In the genomic region with DNA sequence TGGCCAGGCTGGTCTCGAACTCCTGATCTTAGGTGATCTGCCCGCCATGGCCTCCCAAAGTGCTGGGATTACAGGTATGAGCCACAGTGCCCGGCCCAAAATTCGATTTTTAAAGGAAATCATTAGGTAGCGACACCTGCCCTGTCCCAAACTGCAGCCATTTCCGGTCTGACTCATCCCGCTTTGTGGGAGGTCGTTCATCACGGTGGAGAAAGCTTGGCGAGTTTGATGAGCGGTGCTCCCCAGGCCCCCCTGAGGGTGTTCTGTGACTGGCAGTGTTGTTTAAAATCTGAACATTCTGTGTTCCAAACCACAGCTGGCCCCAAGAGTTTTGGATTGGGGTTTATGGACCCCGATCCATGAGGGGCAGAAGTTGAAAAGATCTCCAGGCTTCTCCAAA, we compare ENCODE assay signal across 23 cellular contexts. TPM values are rescaled to one million over a fixed set of nuclear protein-coding genes. Genes with fewer than 3 reads are reported as not detected.
DNase-seq lines count a peak whose midpoint lies in the region; ATAC-seq and TF ChIP-seq lines count a peak whose summit lies in the region.
"Had no signal": no experiment of that assay in that cellular context is flagged by ENCODE, and none has a peak within 500 bp of the region (broad histone marks: within the 10 kb centered on the region; RNA-seq: fewer than 3 reads in every experiment).

No MANE protein-coding gene starts in this region.

- no peaks in the 10 kb centered on the region for H3K36me3 ChIP-seq in breast epithelium
- H3K36me3 ChIP-seq in mammary epithelial cell (ENCODE audit: insufficient read depth, low read length) = no peaks in the 10 kb centered on the region
- H3K36me3 ChIP-seq: BE2C had no signal

- DNase-seq in MCF 10A (ENCODE audit: unreplicated experiment) (peak; percentile 40), breast epithelium (ENCODE audit: low spot score in 2 of 2) (no peak), T-helper 17 cell (no peak), glomerular visceral epithelial cell (ENCODE audit: extremely low spot score) (peak; percentile 16), WTC11 (ENCODE audit: low spot score) (no peak), mammary epithelial cell (no peak)
- DNase-seq: BE2C; CD4-positive, CD25-positive, alpha-beta regulatory T cell; H9; KBM-7; MV-4-11; NCI-H1417; NCI-H187; NCI-H2107; NCI-H2227 treated with DMSO at 0.1 percent for 48 hours; NCI-H524; NCI-H82; SIG-M5; T-helper 1 cell had no signal

- H3K9ac ChIP-seq in mammary epithelial cell (ENCODE audit: insufficient read depth, low read length) = no peak overlapping the region

- TF ChIP-seq CTCF in MCF 10A (IDR thresholded peaks at IDR 0.05; ENCODE audit: unreplicated experiment) = no peak
- TF ChIP-seq CTCF in breast epithelium (IDR thresholded peaks at IDR 0.05) = no peak
- no peak for TF ChIP-seq CTCF in WTC11 (IDR thresholded peaks at IDR 0.05)
- no peak for TF ChIP-seq CTCF in mammary epithelial cell (conservative IDR thresholded peaks at IDR 0.05 in 1 of 2, IDR thresholded peaks at IDR 0.05 in 1 of 2; ENCODE audit: extremely low read depth in 1 of 2, insufficient read depth in 1 of 2, low read depth in 1 of 2, low read length in 2 of 2)

- no peak overlapping the region for H2AFZ ChIP-seq in mammary epithelial cell (ENCODE audit: low read depth, low read length)

- H3K27ac ChIP-seq in breast epithelium (peak overlapping the region in 1 of 2 donors; percentile 68), mammary epithelial cell (ENCODE audit: insufficient read depth, low read depth, low read length) (no peak overlapping the region)
- H3K27ac ChIP-seq: 22Rv1, RWPE1 had no signal

- H3K27me3 ChIP-seq in breast epithelium (no peaks in the 10 kb centered on the region), mammary epithelial cell (ENCODE audit: insufficient read depth, low read length) (no peaks in the 10 kb centered on the region)
- H3K27me3 ChIP-seq: BE2C had no signal

- dilution Hi-C loops in mammary epithelial cell (cut with HindIII; ENCODE audit: low sequenced_read_pairs) = no loop called here

- H4K20me1 ChIP-seq in mammary epithelial cell (ENCODE audit: insufficient read depth, low read length) = no peaks in the 10 kb centered on the region

- peaks cover 10% of the 10 kb centered on the region for H3K4me1 Mint-ChIP-seq in MCF 10A (ENCODE audit: insufficient read depth, unreplicated experiment)
- peaks cover 3% of the 10 kb centered on the region for H3K4me1 Mint-ChIP-seq in T-helper 17 cell
- H3K4me1 Mint-ChIP-seq in WTC11 = peaks cover 3% of the 10 kb centered on the region; the same call in 1 of the 2 replicates

- no peak for ATAC-seq in T-helper 17 cell
- no peak for ATAC-seq in HG02759 (IDR thresholded peaks at IDR 0.05; ENCODE audit: unreplicated experiment)
- ATAC-seq in GM21515 (IDR thresholded peaks at IDR 0.05; ENCODE audit: unreplicated experiment) = no peak
- no peak for ATAC-seq in WTC11

- 80% methylated on average over 11 of the region's 12 CpGs for WGBS in mammary epithelial cell (ENCODE audit: low coverage, missing lambda C conversion rate)

- no peaks in the 10 kb centered on the region for H3K36me3 Mint-ChIP-seq in MCF 10A (ENCODE audit: insufficient read depth, unreplicated experiment)
- no peaks in the 10 kb centered on the region for H3K36me3 Mint-ChIP-seq in T-helper 17 cell (ENCODE audit: low read depth)
- no peaks in the 10 kb centered on the region for H3K36me3 Mint-ChIP-seq in WTC11
- H3K36me3 Mint-ChIP-seq: CD4-positive, CD25-positive, alpha-beta regulatory T cell had no signal

- in situ Hi-C loops in mammary epithelial cell (cut with MboI; ENCODE audit: low sequenced_read_pairs in 2 of 2) = loop anchor here in 1 of 2 donors (10.0 kb wide), 1 partner anchor 338 kb away; a partner anchor contains a TSS

- H3K9me3 ChIP-seq in breast epithelium = no peaks in the 10 kb centered on the region
- no peaks in the 10 kb centered on the region for H3K9me3 ChIP-seq in T-helper 17 cell (ENCODE audit: control insufficient read depth, low read length, poor library complexity, severe bottlenecking)
- H3K9me3 ChIP-seq in mammary epithelial cell (replicated peaks; ENCODE audit: insufficient read depth, low read length) = no peaks in the 10 kb centered on the region
- H3K9me3 ChIP-seq: BE2C had no signal

- no peak overlapping the region for H3K4me2 ChIP-seq in mammary epithelial cell (ENCODE audit: insufficient read depth, low read depth, low read length)

- intact Hi-C loops in MCF 10A (cut with micrococcal nuclease) (loop anchor here (5.0 kb wide), 2 partner anchors 445 to 570 kb away; no protein-coding TSS in a partner anchor), breast epithelium (cut with DNase I; ENCODE audit: low total_unique reads) (no loop called here), mammary epithelial cell (cut with micrococcal nuclease) (loop anchor here (5.0 to 10.0 kb wide), 3 partner anchors 455 to 1038 kb away; no protein-coding TSS in a partner anchor)

- CTCF ChIA-PET in MCF 10A (lab: Yijun Ruan, JAX) (interaction anchor here (0.5 to 26.2 kb wide), 11 partner anchors 8 to 639 kb away, joined by 3 to 541 read pairs (median 4); no protein-coding TSS in a partner anchor), WTC11 (lab: Charles Lee) (interaction anchor here (1.0 to 2.0 kb wide), 4 partner anchors 13 to 396 kb away, joined by 3 to 7 read pairs (median 5); no protein-coding TSS in a partner anchor), mammary epithelial cell (lab: Charles Lee; ENCODE audit: low non-redundant PET) (no interaction called here)

- TF ChIP-seq POLR2A in breast epithelium (IDR thresholded peaks at IDR 0.05) = no peak

- H3K27me3 Mint-ChIP-seq in MCF 10A (ENCODE audit: insufficient read depth, unreplicated experiment) (no peaks in the 10 kb centered on the region), T-helper 17 cell (peaks cover 57% of the 10 kb centered on the region), WTC11 (ENCODE audit: low read depth) (peaks cover 22% of the 10 kb centered on the region)
- H3K27me3 Mint-ChIP-seq: CD4-positive, CD25-positive, alpha-beta regulatory T cell had no signal

- no peak overlapping the region for H3K4me3 ChIP-seq in breast epithelium
- H3K4me3 ChIP-seq in mammary epithelial cell (replicated peaks in 1 of 3; ENCODE audit: insufficient read depth in 1 of 3, low read depth in 2 of 3, low read length in 3 of 3) = no peak overlapping the region

- H3K4me3 Mint-ChIP-seq in MCF 10A (ENCODE audit: unreplicated experiment) (no peak overlapping the region), T-helper 17 cell (no peak overlapping the region), WTC11 (no peak overlapping the region)
- H3K4me3 Mint-ChIP-seq: CD4-positive, CD25-positive, alpha-beta regulatory T cell; H9 had no signal

- H3K9me3 Mint-ChIP-seq in MCF 10A (ENCODE audit: unreplicated experiment) (no peaks in the 10 kb centered on the region), WTC11 (no peaks in the 10 kb centered on the region)
- H3K9me3 Mint-ChIP-seq: CD4-positive, CD25-positive, alpha-beta regulatory T cell; H9 had no signal

- H3K4me1 ChIP-seq in breast epithelium (peaks cover 0 to 4% of the 10 kb centered on the region in 2 donors), mammary epithelial cell (ENCODE audit: insufficient read depth, low read length) (no peaks in the 10 kb centered on the region)
- H3K4me1 ChIP-seq: BE2C had no signal

- POLR2A ChIA-PET in MCF 10A (lab: Yijun Ruan, JAX) = interaction anchor here (0.6 kb wide), 1 partner anchor 856 kb away, joined by 4 read pairs; no protein-coding TSS in a partner anchor
- POLR2A ChIA-PET in WTC11 (lab: Charles Lee) = no interaction called here

- BruUV-seq in MCF 10A (replicated peaks; lab: Mats Ljungman, UMichigan) (no TSS peak), mammary epithelial cell (replicated peaks; lab: Mats Ljungman, UMichigan) (no TSS peak)

- H3K27ac Mint-ChIP-seq in MCF 10A (ENCODE audit: low read depth, unreplicated experiment) (no peak overlapping the region), T-helper 17 cell (peak overlapping the region; percentile 37), WTC11 (no peak overlapping the region)
- H3K27ac Mint-ChIP-seq: CD4-positive, CD25-positive, alpha-beta regulatory T cell had no signal

- no peaks in the 10 kb centered on the region for H3K79me2 ChIP-seq in mammary epithelial cell (ENCODE audit: insufficient read depth, low read length)

TF ChIP-seq in WTC11, 78 proteins besides CTCF, POLR2A, EP300 and RAD21:
- TF ChIP-seq NFATC4 (CRISPR knock-in tag; IDR thresholded peaks at IDR 0.05) = no peak
- TF ChIP-seq, protein P1, sequence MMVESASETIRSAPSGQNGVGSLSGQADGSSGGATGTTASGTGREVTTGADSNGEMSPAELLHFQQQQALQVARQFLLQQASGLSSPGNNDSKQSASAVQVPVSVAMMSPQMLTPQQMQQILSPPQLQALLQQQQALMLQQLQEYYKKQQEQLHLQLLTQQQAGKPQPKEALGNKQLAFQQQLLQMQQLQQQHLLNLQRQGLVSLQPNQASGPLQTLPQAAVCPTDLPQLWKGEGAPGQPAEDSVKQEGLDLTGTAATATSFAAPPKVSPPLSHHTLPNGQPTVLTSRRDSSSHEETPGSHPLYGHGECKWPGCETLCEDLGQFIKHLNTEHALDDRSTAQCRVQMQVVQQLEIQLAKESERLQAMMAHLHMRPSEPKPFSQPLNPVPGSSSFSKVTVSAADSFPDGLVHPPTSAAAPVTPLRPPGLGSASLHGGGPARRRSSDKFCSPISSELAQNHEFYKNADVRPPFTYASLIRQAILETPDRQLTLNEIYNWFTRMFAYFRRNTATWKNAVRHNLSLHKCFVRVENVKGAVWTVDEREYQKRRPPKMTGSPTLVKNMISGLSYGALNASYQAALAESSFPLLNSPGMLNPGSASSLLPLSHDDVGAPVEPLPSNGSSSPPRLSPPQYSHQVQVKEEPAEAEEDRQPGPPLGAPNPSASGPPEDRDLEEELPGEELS (CRISPR knock-in tag; IDR thresholded peaks at IDR 0.05) = no peak
- TF ChIP-seq NR1H2 (CRISPR knock-in tag; IDR thresholded peaks at IDR 0.05) = no peak
- TF ChIP-seq ZNF138 (CRISPR knock-in tag; conservative IDR thresholded peaks at IDR 0.05) = no peak

RNA-seq across cellular contexts. Expression of a gene that starts 53.0 kb away (rescaled TPM):
- total RNA-seq in MCF 10A (2022) = 0.61 and 0.74 TPM in 2 replicates
- total RNA-seq in breast epithelium = 1 to 10 TPM in 2 of 3 donors, under 1 TPM in 1; 0.96 to 3.6 (median 1.0) TPM
- total RNA-seq in T-helper 17 cell = not detected
- 45.9 to 60.9 TPM (median 48.6 TPM) in 3 replicates for total RNA-seq in WTC11 (2021)
- total RNA-seq in mammary epithelial cell = under 1 TPM in 1 of 2 donors, not detected in 1; under 0.01 TPM
- 0.01 TPM for polyA plus RNA-seq in mammary epithelial cell
- polyA minus RNA-seq in mammary epithelial cell = not detected
- total RNA-seq: CD4-positive, CD25-positive, alpha-beta regulatory T cell had no signal
- polyA plus RNA-seq: CD4-positive, CD25-positive, alpha-beta regulatory T cell had no signal

Comparison
In these comparisons a context has a peak if more than half of its experiments do, and no peak if none do; other contexts are left out.
1. DNase-seq: peak in MCF 10A (single experiment) and glomerular visceral epithelial cell (single experiment); none in breast epithelium (0 of 2), T-helper 17 cell (0 of 3), WTC11 (single experiment) and mammary epithelial cell (single experiment).
2. RNA of a gene that starts 53.0 kb away (total RNA-seq): 45.9 to 60.9 TPM in WTC11; 0.96 to 3.6 TPM in breast epithelium, 0.61 to 0.74 TPM in MCF 10A, not detected in T-helper 17 cell and under 0.01 TPM in mammary epithelial cell; every median in the first group is over 10 times any median in the second.